Comparison of ENCODE assay signal across 8 cellular contexts in the genomic region with DNA sequence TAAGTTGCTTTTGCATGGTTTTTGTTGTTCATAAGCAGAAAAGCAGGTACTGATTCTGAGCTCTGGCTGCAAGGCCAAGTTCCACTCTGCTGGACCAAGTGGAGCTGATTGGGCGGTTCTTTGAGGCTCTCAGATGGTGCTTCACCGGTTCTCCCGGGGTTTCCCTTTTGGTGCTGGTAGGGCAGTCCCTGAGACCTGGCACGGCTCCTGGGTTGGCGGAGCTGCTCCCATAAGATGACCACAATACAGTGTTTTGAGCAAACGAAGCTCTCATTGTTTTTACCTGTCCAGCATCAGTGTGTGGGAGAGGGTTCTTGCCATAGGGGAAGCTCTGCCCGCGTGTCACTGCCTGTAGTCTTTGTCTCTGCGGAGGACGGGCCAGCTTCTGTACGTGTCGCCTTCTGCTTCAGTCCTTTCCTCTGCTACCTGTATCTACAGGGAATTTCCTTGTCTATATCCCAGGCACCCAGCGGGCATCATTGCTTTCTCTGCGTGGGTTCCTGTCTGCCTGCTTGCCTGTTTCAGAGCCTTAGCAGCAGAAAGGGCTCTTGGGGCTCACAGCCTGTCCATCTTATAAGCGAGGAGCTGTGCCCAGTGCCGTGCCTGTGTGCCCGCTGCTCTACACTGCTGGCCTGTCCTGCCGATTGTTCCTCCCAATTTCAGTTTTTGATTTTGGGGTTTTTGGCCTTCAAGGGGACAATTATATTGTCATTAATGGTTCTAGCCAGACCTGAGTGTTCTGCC. TPM values are rescaled to one million over a fixed set of nuclear protein-coding genes. Genes with fewer than 3 reads are reported as not detected.
A peak's percentile ranks its signal among the peaks of the same experiment; 100 is the strongest.
DNase-seq lines count a peak whose midpoint lies in the region; ATAC-seq and TF ChIP-seq lines count a peak whose summit lies in the region.

No MANE protein-coding gene starts in this region.

- POLR2A ChIA-PET in AG04449 (lab: Yijun Ruan, JAX), result no interaction called here

- ATAC-seq in lower lobe of right lung, result no peak

- CTCF ChIA-PET in AG04449 (lab: Yijun Ruan, JAX), result interaction anchor here (1.5 to 5.0 kb wide), 3 partner anchors 10 to 25 kb away, joined by 4 to 32 read pairs (median 8); no protein-coding TSS in a partner anchor

- intact Hi-C loops in ascending aorta (cut with DNase I), result loop anchor here (10.0 kb wide), 2 partner anchors 542 to 1462 kb away; a partner anchor contains a TSS
- intact Hi-C loops in lower lobe of right lung (cut with DNase I), result no loop called here

- H3K27ac ChIP-seq in ascending aorta, result no peak overlapping the region
- no peak overlapping the region for H3K27ac ChIP-seq in lower lobe of right lung

- H3K27me3 ChIP-seq in ascending aorta (no peaks in the 10 kb centered on the region), lower lobe of right lung (ENCODE audit: low read depth) (no peaks in the 10 kb centered on the region)

- peaks cover 21 to 41% of the 10 kb centered on the region in 2 donors for H3K4me1 ChIP-seq in ascending aorta
- peaks cover 49% of the 10 kb centered on the region for H3K4me1 ChIP-seq in lower lobe of right lung

- TF ChIP-seq CTCF in AG04449 (IDR thresholded peaks at IDR 0.05; ENCODE audit: insufficient read depth, low read length, missing control alignments) (no peak), ascending aorta (IDR thresholded peaks at IDR 0.05) (no peak), lower lobe of right lung (IDR thresholded peaks at IDR 0.05) (no peak)

- H3K4me3 ChIP-seq in AG04449 (ENCODE audit: low read depth, low read length) (peak overlapping the region; percentile 91), ascending aorta (peak overlapping the region; percentile 77 to 89), lower lobe of right lung (peak overlapping the region; percentile 95)

- DNase-seq in AG04449 (ENCODE audit: low read depth, low spot score) (no peak), HT-29 (ENCODE audit: low spot score) (peak; percentile 43), ascending aorta (ENCODE audit: low spot score in 2 of 2) (no peak), lower lobe of right lung (no peak), activated gamma-delta T cell treated with Interleukin-2 at 50 U/mL for 16 hours (no peak), NCI-H2029 (lab: John Stamatoyannopoulos, UW) (no peak), NCI-H226 (no peak), epidermal melanocyte (ENCODE audit: insufficient read length, low spot score) (no peak)

- H3K36me3 ChIP-seq in ascending aorta, result peaks cover 31 to 32% of the 10 kb centered on the region in 2 donors
- H3K36me3 ChIP-seq in lower lobe of right lung, result peaks cover 43% of the 10 kb centered on the region

- no peaks in the 10 kb centered on the region for H3K9me3 ChIP-seq in ascending aorta
- no peaks in the 10 kb centered on the region for H3K9me3 ChIP-seq in lower lobe of right lung

RNA-seq across cellular contexts. Expression of a gene that starts 2.3 kb away (rescaled TPM):
- total RNA-seq in HT-29 (2014; rRNA removed; shearing (Covaris generic)), result 799 and 894 TPM in 2 replicates
- 221 TPM for total RNA-seq in ascending aorta
- 143 TPM for total RNA-seq in lower lobe of right lung

RNA-seq across cellular contexts. Expression of a gene that starts 9.2 kb away (rescaled TPM):
- total RNA-seq in HT-29 (2014; rRNA removed; shearing (Covaris generic)), result 9.7 and 11.4 TPM in 2 replicates
- total RNA-seq in ascending aorta (27.6 TPM), lower lobe of right lung (11.6 TPM)

RNA-seq across cellular contexts. Expression of a gene that starts 13.7 kb away (rescaled TPM):
- 40.9 and 43.2 TPM in 2 replicates for total RNA-seq in HT-29 (2014; rRNA removed; shearing (Covaris generic))
- total RNA-seq in ascending aorta (12.1 TPM), lower lobe of right lung (22.7 TPM)

RNA-seq across cellular contexts. Expression of a gene that starts 16.4 kb away (rescaled TPM):
- 16.1 and 18.8 TPM in 2 replicates for total RNA-seq in HT-29 (2014; rRNA removed; shearing (Covaris generic))
- total RNA-seq in ascending aorta (163 TPM), lower lobe of right lung (35.2 TPM)

RNA-seq across cellular contexts. Expression of a gene that starts 17.9 kb away (rescaled TPM):
- 195 and 216 TPM in 2 replicates for total RNA-seq in HT-29 (2014; rRNA removed; shearing (Covaris generic))
- total RNA-seq in ascending aorta (122 TPM), lower lobe of right lung (105 TPM)
